10 cellular contexts compared by ENCODE assay signal in the genomic region with DNA sequence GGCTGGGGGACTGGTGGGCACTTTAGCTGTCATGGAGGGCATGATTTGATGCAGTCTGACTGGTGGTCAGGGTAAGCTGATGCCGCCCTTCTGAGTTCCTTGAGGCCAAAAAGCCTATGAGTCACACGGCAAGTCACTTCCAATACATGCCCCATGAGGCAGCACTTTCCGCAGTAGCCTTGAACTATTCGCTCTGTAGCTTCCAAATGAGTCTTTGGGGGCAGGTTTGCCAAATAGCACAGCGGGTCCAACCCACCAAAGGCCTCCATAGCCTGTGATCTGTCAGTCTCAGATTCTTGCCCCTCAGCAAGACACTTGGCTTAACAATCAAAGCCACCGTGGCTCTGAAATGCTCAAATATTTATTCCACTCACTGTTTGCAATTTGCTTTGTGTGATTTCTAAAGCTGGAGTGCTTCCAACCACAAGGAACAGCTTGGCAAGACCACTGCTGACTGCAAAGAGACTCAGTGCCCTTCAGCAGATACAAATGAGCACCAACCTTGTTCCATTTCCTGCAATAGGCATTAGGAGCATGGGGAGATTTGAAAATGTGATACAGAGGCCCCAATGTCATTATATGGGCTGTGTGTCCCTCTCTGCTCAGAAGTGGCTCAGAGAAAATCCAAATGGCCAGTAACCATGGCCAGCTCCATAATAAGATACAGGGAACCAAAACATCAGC. TPM values are rescaled to one million over a fixed set of nuclear protein-coding genes. Genes with fewer than 3 reads are reported as not detected.
DNase-seq lines count a peak whose midpoint lies in the region; ATAC-seq lines count a peak whose summit lies in the region.
"Had no signal": no experiment of that assay in that cellular context is flagged by ENCODE, and none has a peak within 500 bp of the region (broad histone marks: within the 10 kb centered on the region; RNA-seq: fewer than 3 reads in every experiment).

No MANE protein-coding gene starts in this region.

- CTCF ChIA-PET in activated CD8-positive, alpha-beta T cell treated with anti-CD3 and anti-CD28 coated beads, Interleukin-2, amount 10 ng/mL, durations not matched to agents 7 days and 5 days (lab: Charles Lee), result no interaction called here

- H3K27ac Mint-ChIP-seq in activated CD8-positive, alpha-beta T cell treated with anti-CD3 and anti-CD28 coated beads, Interleukin-2, amount 10 ng/mL, durations not matched to agents 7 days and 5 days, result no peak overlapping the region
- H3K27ac Mint-ChIP-seq in activated T-helper 17 cell treated with anti-CD3 and anti-CD28 coated beads, Interleukin-2, amount 50 U/mL, for 72 hours, result no peak overlapping the region
- H3K27ac Mint-ChIP-seq: activated CD4-positive, alpha-beta T cell treated with anti-CD3 and anti-CD28 coated beads, Interleukin-2, amount 10 ng/mL, durations not matched to agents 24 days and 14 days had no signal

- ATAC-seq in activated CD8-positive, alpha-beta T cell treated with anti-CD3 and anti-CD28 coated beads, Interleukin-2, amount 10 ng/mL, durations not matched to agents 7 days and 5 days, result no peak
- no peak for ATAC-seq in activated T-helper 17 cell treated with anti-CD3 and anti-CD28 coated beads, Interleukin-2, amount 50 U/mL, for 72 hours (replicated peaks)

- H3K4me1 Mint-ChIP-seq in activated CD8-positive, alpha-beta T cell treated with anti-CD3 and anti-CD28 coated beads, Interleukin-2, amount 10 ng/mL, durations not matched to agents 7 days and 5 days (ENCODE audit: low read depth), result no peaks in the 10 kb centered on the region
- no peaks in the 10 kb centered on the region for H3K4me1 Mint-ChIP-seq in activated T-helper 17 cell treated with anti-CD3 and anti-CD28 coated beads, Interleukin-2, amount 50 U/mL, for 72 hours
- H3K4me1 Mint-ChIP-seq: activated CD4-positive, alpha-beta T cell treated with anti-CD3 and anti-CD28 coated beads, Interleukin-2, amount 10 ng/mL, durations not matched to agents 24 days and 14 days had no signal

- no peak overlapping the region for H3K4me3 ChIP-seq in adipocyte (ENCODE audit: low read length)

- no peaks in the 10 kb centered on the region for H3K9me3 Mint-ChIP-seq in activated CD8-positive, alpha-beta T cell treated with anti-CD3 and anti-CD28 coated beads, Interleukin-2, amount 10 ng/mL, durations not matched to agents 7 days and 5 days (ENCODE audit: insufficient read depth)
- H3K9me3 Mint-ChIP-seq in activated T-helper 17 cell treated with anti-CD3 and anti-CD28 coated beads, Interleukin-2, amount 50 U/mL, for 72 hours, result peaks cover 3% of the 10 kb centered on the region
- H3K9me3 Mint-ChIP-seq: activated CD4-positive, alpha-beta T cell treated with anti-CD3 and anti-CD28 coated beads, Interleukin-2, amount 10 ng/mL, durations not matched to agents 24 days and 14 days had no signal

- POLR2A ChIA-PET in activated CD8-positive, alpha-beta T cell treated with anti-CD3 and anti-CD28 coated beads, Interleukin-2, amount 10 ng/mL, durations not matched to agents 7 days and 5 days (lab: Charles Lee), result no interaction called here

- peaks cover 12% of the 10 kb centered on the region for H3K27me3 ChIP-seq in adipocyte (replicated peaks; ENCODE audit: control insufficient read depth, insufficient read depth, low read length)

- DNase-seq in HT1080 (ENCODE audit: low read depth) (peak; percentile 73), adipocyte (ENCODE audit: low read depth) (peak; percentile 24), hypothalamus (lab: John Stamatoyannopoulos, UW) (peak in 26 of 51 donors; percentile 3 to 56 (median 36)), substantia nigra (lab: John Stamatoyannopoulos, UW) (peak in 26 of 49 donors; percentile 1 to 70 (median 14)), epidermal melanocyte (ENCODE audit: insufficient read length, low spot score) (no peak)
- DNase-seq in activated CD8-positive, alpha-beta T cell treated with anti-CD3 and anti-CD28 coated beads, Interleukin-2, amount 10 ng/mL, durations not matched to agents 7 days and 5 days, result no peak
- DNase-seq: activated CD4-positive, alpha-beta T cell treated with anti-CD3 and anti-CD28 coated beads, Interleukin-2, amount 10 ng/mL, durations not matched to agents 24 days and 14 days had no signal

- H3K9ac ChIP-seq in adipocyte (ENCODE audit: low read length), result no peak overlapping the region

- no peaks in the 10 kb centered on the region for H3K36me3 ChIP-seq in adipocyte (ENCODE audit: control insufficient read depth, insufficient read depth, low read length, severe bottlenecking)

- no peak overlapping the region for H3K27ac ChIP-seq in substantia nigra (ENCODE audit: low read depth, low read length, poor library complexity, severe bottlenecking)

- H3K27me3 Mint-ChIP-seq in activated CD8-positive, alpha-beta T cell treated with anti-CD3 and anti-CD28 coated beads, Interleukin-2, amount 10 ng/mL, durations not matched to agents 7 days and 5 days (ENCODE audit: low read depth), result peaks cover 6% of the 10 kb centered on the region
- peaks cover 6% of the 10 kb centered on the region for H3K27me3 Mint-ChIP-seq in activated T-helper 17 cell treated with anti-CD3 and anti-CD28 coated beads, Interleukin-2, amount 50 U/mL, for 72 hours

- H3K9me3 ChIP-seq in adipocyte (ENCODE audit: control insufficient read depth, low read length), result peaks cover 10% of the 10 kb centered on the region

- H3K36me3 Mint-ChIP-seq in activated CD8-positive, alpha-beta T cell treated with anti-CD3 and anti-CD28 coated beads, Interleukin-2, amount 10 ng/mL, durations not matched to agents 7 days and 5 days (ENCODE audit: low read depth), result no peaks in the 10 kb centered on the region
- H3K36me3 Mint-ChIP-seq in activated T-helper 17 cell treated with anti-CD3 and anti-CD28 coated beads, Interleukin-2, amount 50 U/mL, for 72 hours (ENCODE audit: low read depth), result no peaks in the 10 kb centered on the region

- H3K4me3 Mint-ChIP-seq in activated CD8-positive, alpha-beta T cell treated with anti-CD3 and anti-CD28 coated beads, Interleukin-2, amount 10 ng/mL, durations not matched to agents 7 days and 5 days, result no peak overlapping the region
- no peak overlapping the region for H3K4me3 Mint-ChIP-seq in activated T-helper 17 cell treated with anti-CD3 and anti-CD28 coated beads, Interleukin-2, amount 50 U/mL, for 72 hours
- H3K4me3 Mint-ChIP-seq: activated CD4-positive, alpha-beta T cell treated with anti-CD3 and anti-CD28 coated beads, Interleukin-2, amount 10 ng/mL, durations not matched to agents 24 days and 14 days had no signal

- peaks cover 10% of the 10 kb centered on the region for H3K4me1 ChIP-seq in adipocyte (ENCODE audit: control insufficient read depth, insufficient read depth, low read length)

RNA-seq across cellular contexts. Expression of gene CLEC19A, which starts 45.4 kb away (rescaled TPM):
- not detected in 2 replicates for total RNA-seq in HT1080 (2014; rRNA removed; shearing (Covaris generic))
- not detected in 2 replicates for polyA plus RNA-seq in HT1080 (2015; cell fraction: cytosol; rRNA removed)
- polyA plus RNA-seq in HT1080 (2015; cell fraction: nucleus; rRNA removed), result not detected in 2 replicates
- total RNA-seq in activated CD8-positive, alpha-beta T cell treated with anti-CD3 and anti-CD28 coated beads, Interleukin-2, amount 10 ng/mL, durations not matched to agents 7 days and 5 days, result not detected
- total RNA-seq in activated T-helper 17 cell treated with anti-CD3 and anti-CD28 coated beads, Interleukin-2, amount 50 U/mL, for 72 hours, result not detected
- total RNA-seq: activated CD4-positive, alpha-beta T cell treated with anti-CD3 and anti-CD28 coated beads, Interleukin-2, amount 10 ng/mL, durations not matched to agents 24 days and 14 days; OCI-LY7; temporal lobe had no signal

Comparison
In these comparisons a context has a peak if more than half of its experiments do, and no peak if none do; other contexts are left out.
1. DNase-seq: peak in HT1080 (single experiment), adipocyte (single experiment), hypothalamus (26 of 51) and substantia nigra (26 of 49); none in epidermal melanocyte (single experiment) and activated CD8-positive, alpha-beta T cell treated with anti-CD3 and anti-CD28 coated beads, Interleukin-2, amount 10 ng/mL, durations not matched to agents 7 days and 5 days (single experiment).